In genomic region chr1:32948905-32949304, GRCh38 we compare ENCODE assay signal across 16 cellular contexts. TPM values are rescaled to one million over a fixed set of nuclear protein-coding genes. Genes with fewer than 3 reads are reported as not detected.
DNase-seq lines count a peak whose midpoint lies in the region; ATAC-seq, FAIRE-seq and TF ChIP-seq lines count a peak whose summit lies in the region.
"Had no signal": no experiment of that assay in that cellular context is flagged by ENCODE, and none has a peak within 500 bp of the region (broad histone marks: within the 10 kb centered on the region; RNA-seq: fewer than 3 reads in every experiment).

No MANE protein-coding gene starts in this region.

- H3K36me3 Mint-ChIP-seq in Caco-2 (ENCODE audit: insufficient read depth, unreplicated experiment) (peaks cover 8% of the 10 kb centered on the region), progenitor cell of endocrine pancreas (ENCODE audit: insufficient read depth) (peaks cover 19% of the 10 kb centered on the region)

- H3K9me3 Mint-ChIP-seq in Caco-2 (ENCODE audit: unreplicated experiment) (no peaks in the 10 kb centered on the region), progenitor cell of endocrine pancreas (ENCODE audit: low read depth) (no peaks in the 10 kb centered on the region)
- H3K9me3 Mint-ChIP-seq: activated naive CD8-positive, alpha-beta T cell treated with anti-CD3 and anti-CD28 coated beads, Interleukin-2, amount 50 U/mL, for 24 hours had no signal

- POLR2A ChIA-PET in Caco-2 (lab: Charles Lee), result interaction anchor here (1.7 kb wide), 1 partner anchor 16 kb away, joined by 6 read pairs; the partner anchor contains the start of gene RNF19B

- BruUV-seq in Caco-2 (replicated peaks; lab: Mats Ljungman, UMichigan), result no TSS peak

- peaks cover 36% of the 10 kb centered on the region for H3K4me1 ChIP-seq in Caco-2
- H3K4me1 ChIP-seq in gastroesophageal sphincter, result peaks cover 0 to 21% (median 4%) of the 10 kb centered on the region in 3 donors

- H3K27ac Mint-ChIP-seq in Caco-2 (ENCODE audit: unreplicated experiment), result no peak overlapping the region
- H3K27ac Mint-ChIP-seq in progenitor cell of endocrine pancreas, result peak overlapping the region; percentile 80

- peak overlapping the region in 1 of 4 donors; percentile 30 for H3K27ac ChIP-seq in gastroesophageal sphincter
- H3K27ac ChIP-seq in brain microvascular endothelial cell, result no peak overlapping the region

- peaks cover 8% of the 10 kb centered on the region for H3K4me1 Mint-ChIP-seq in Caco-2 (ENCODE audit: low read depth, unreplicated experiment)
- H3K4me1 Mint-ChIP-seq in progenitor cell of endocrine pancreas (ENCODE audit: low read depth), result peaks cover 23% of the 10 kb centered on the region

- H3K4me3 ChIP-seq in Caco-2 (ENCODE audit: low read depth, low read length) (no peak overlapping the region), gastroesophageal sphincter (no peak overlapping the region), brain microvascular endothelial cell (ENCODE audit: low read depth, low read length) (no peak overlapping the region)
- H3K4me3 ChIP-seq: skin epidermis had no signal

- DNase-seq in Caco-2, result peak in 1 of 2 experiments; percentile 13
- peak; percentile 69 for DNase-seq in SW480 (ENCODE audit: low spot score)
- DNase-seq in progenitor cell of endocrine pancreas (ENCODE audit: low spot score, unreplicated experiment), result no peak
- no peak for DNase-seq in NCI-H1436 treated with DMSO at 0.1 percent for 48 hours (lab: John Stamatoyannopoulos, UW)
- no peak for DNase-seq in GM12891 (ENCODE audit: insufficient read length, low spot score)
- no peak for DNase-seq in brain microvascular endothelial cell
- DNase-seq: activated CD8-positive, alpha-beta memory T cell treated with anti-CD3 and anti-CD28 coated beads, Interleukin-2, amount 50 U/mL, for 4 hours; activated naive CD8-positive, alpha-beta T cell treated with anti-CD3 and anti-CD28 coated beads, Interleukin-2, amount 50 U/mL, for 24 hours; effector CD4-positive, alpha-beta T cell; NCI-H1105 treated with DMSO at 0.1 percent for 48 hours; NCI-H526; SHP77 had no signal

- TF ChIP-seq CTCF in Caco-2 (IDR thresholded peaks at IDR 0.05; ENCODE audit: insufficient read depth in 1 of 2, low read depth in 1 of 2, low read length in 1 of 2, severe bottlenecking in 1 of 2, unreplicated experiment in 1 of 2), result no peak
- no peak for TF ChIP-seq CTCF in gastroesophageal sphincter (IDR thresholded peaks at IDR 0.05)
- no peak for TF ChIP-seq CTCF in progenitor cell of endocrine pancreas (IDR thresholded peaks at IDR 0.05; ENCODE audit: unreplicated experiment)
- TF ChIP-seq CTCF in brain microvascular endothelial cell (IDR thresholded peaks at IDR 0.05; ENCODE audit: low read depth, low read length, missing control alignments), result no peak

- ATAC-seq in gastroesophageal sphincter (peak; percentile 16), GM19035 (IDR thresholded peaks at IDR 0.05; ENCODE audit: unreplicated experiment) (no peak)
- ATAC-seq: activated naive CD8-positive, alpha-beta T cell treated with anti-CD3 and anti-CD28 coated beads, Interleukin-2, amount 50 U/mL, for 24 hours had no signal

- H3K27me3 Mint-ChIP-seq in Caco-2 (ENCODE audit: insufficient read depth, unreplicated experiment) (no peaks in the 10 kb centered on the region), progenitor cell of endocrine pancreas (no peaks in the 10 kb centered on the region)
- H3K27me3 Mint-ChIP-seq: activated naive CD8-positive, alpha-beta T cell treated with anti-CD3 and anti-CD28 coated beads, Interleukin-2, amount 50 U/mL, for 24 hours had no signal

- CTCF ChIA-PET in Caco-2 (lab: Charles Lee), result no interaction called here

- intact Hi-C loops in Caco-2 (cut with micrococcal nuclease; ENCODE audit: unreplicated experiment), result loop anchor here (2.0 to 5.0 kb wide), 2 partner anchors 14 to 58 kb away; no protein-coding TSS in a partner anchor

- H3K27me3 ChIP-seq in Caco-2 (replicated peaks; ENCODE audit: control insufficient read depth, insufficient read depth, low read length) (no peaks in the 10 kb centered on the region), gastroesophageal sphincter (no peaks in the 10 kb centered on the region), brain microvascular endothelial cell (replicated peaks) (no peaks in the 10 kb centered on the region)

- no peaks in the 10 kb centered on the region; the same call in 1 of the 2 replicates for H3K9me3 ChIP-seq in Caco-2
- H3K9me3 ChIP-seq in gastroesophageal sphincter, result no peaks in the 10 kb centered on the region

- H3K4me3 Mint-ChIP-seq in Caco-2 (ENCODE audit: unreplicated experiment), result peak overlapping the region; percentile 22
- peak overlapping the region; percentile 44 for H3K4me3 Mint-ChIP-seq in progenitor cell of endocrine pancreas (ENCODE audit: low read depth)
- H3K4me3 Mint-ChIP-seq: activated naive CD8-positive, alpha-beta T cell treated with anti-CD3 and anti-CD28 coated beads, Interleukin-2, amount 50 U/mL, for 24 hours had no signal

- no peak for FAIRE-seq in GM12891 (lab: Jason Lieb, UNC)
- FAIRE-seq: H1 had no signal

- H3K36me3 ChIP-seq in Caco-2 (ENCODE audit: control insufficient read depth, insufficient read depth, low read length), result no peaks in the 10 kb centered on the region
- H3K36me3 ChIP-seq in gastroesophageal sphincter, result peaks cover 0 to 47% of the 10 kb centered on the region in 2 donors
- peaks cover 33% of the 10 kb centered on the region for H3K36me3 ChIP-seq in brain microvascular endothelial cell (replicated peaks)

- TF ChIP-seq EP300 in gastroesophageal sphincter (IDR thresholded peaks at IDR 0.05), result no peak

- 7 to 38% methylated on average over 1 of the region's 1 CpG for WGBS in gastroesophageal sphincter (ENCODE audit: low coverage in 1 of 2), 2 donors

- in situ Hi-C loops in brain microvascular endothelial cell (cut with HindIII; ENCODE audit: low pct_ligation_motif_present, low sequenced_read_pairs), result no loop called here

- no peak for TF ChIP-seq POLR2A in gastroesophageal sphincter (IDR thresholded peaks at IDR 0.05)
- no peak for TF ChIP-seq POLR2A in GM12891 (IDR thresholded peaks at IDR 0.05; ENCODE audit: low read depth, low read length)

TF ChIP-seq in GM12891, 5 proteins besides CTCF, POLR2A, EP300 and RAD21:
- TF ChIP-seq SPI1 (IDR thresholded peaks at IDR 0.05; ENCODE audit: low read depth, low read length), result no peak
- no peak for TF ChIP-seq POLR2AphosphoS5 (IDR thresholded peaks at IDR 0.05; ENCODE audit: low read depth, low read length)
- TF ChIP-seq POU2F2 (IDR thresholded peaks at IDR 0.05; ENCODE audit: low read depth, low read length), result no peak
- no peak for TF ChIP-seq TAF1 (IDR thresholded peaks at IDR 0.05; ENCODE audit: low read depth, low read length)
- no peak for TF ChIP-seq PAX5 (IDR thresholded peaks at IDR 0.05; ENCODE audit: insufficient read depth, low read length, severe bottlenecking)

RNA-seq across cellular contexts. Expression of gene RNF19B, which starts 15.7 kb away (rescaled TPM):
- 13.9 and 14.5 TPM in 2 replicates for total RNA-seq in Caco-2 (2022)
- total RNA-seq in gastroesophageal sphincter, result 10 to 100 TPM; 19.5 to 25.2 (median 21.8) TPM
- total RNA-seq in progenitor cell of endocrine pancreas, result 14.2 and 16.4 TPM in 2 replicates
- 19.3 TPM for polyA plus RNA-seq in GM12891 (2012; ENCODE audit: low read depth, missing spikeins)

RNA-seq across cellular contexts. Expression of gene TMEM54, which starts 47.7 kb away (rescaled TPM):
- 48.1 and 50.1 TPM in 2 replicates for total RNA-seq in Caco-2 (2022)
- total RNA-seq in gastroesophageal sphincter, result 100 to 1,000 TPM in 2 of 4 donors, 10 to 100 TPM in 2; 71.5 to 138 (median 101) TPM
- 23.2 and 27.0 TPM in 2 replicates for total RNA-seq in progenitor cell of endocrine pancreas
- polyA plus RNA-seq in GM12891 (2012; ENCODE audit: low read depth, missing spikeins), result 0.49 TPM
